8 cellular contexts compared by ENCODE assay signal in genomic region chr6:31776961-31777666, GRCh38. TPM values are rescaled to one million over a fixed set of nuclear protein-coding genes. Genes with fewer than 3 reads are reported as not detected.
DNase-seq lines count a peak whose midpoint lies in the region; ATAC-seq and TF ChIP-seq lines count a peak whose summit lies in the region.

A gene with protein sequence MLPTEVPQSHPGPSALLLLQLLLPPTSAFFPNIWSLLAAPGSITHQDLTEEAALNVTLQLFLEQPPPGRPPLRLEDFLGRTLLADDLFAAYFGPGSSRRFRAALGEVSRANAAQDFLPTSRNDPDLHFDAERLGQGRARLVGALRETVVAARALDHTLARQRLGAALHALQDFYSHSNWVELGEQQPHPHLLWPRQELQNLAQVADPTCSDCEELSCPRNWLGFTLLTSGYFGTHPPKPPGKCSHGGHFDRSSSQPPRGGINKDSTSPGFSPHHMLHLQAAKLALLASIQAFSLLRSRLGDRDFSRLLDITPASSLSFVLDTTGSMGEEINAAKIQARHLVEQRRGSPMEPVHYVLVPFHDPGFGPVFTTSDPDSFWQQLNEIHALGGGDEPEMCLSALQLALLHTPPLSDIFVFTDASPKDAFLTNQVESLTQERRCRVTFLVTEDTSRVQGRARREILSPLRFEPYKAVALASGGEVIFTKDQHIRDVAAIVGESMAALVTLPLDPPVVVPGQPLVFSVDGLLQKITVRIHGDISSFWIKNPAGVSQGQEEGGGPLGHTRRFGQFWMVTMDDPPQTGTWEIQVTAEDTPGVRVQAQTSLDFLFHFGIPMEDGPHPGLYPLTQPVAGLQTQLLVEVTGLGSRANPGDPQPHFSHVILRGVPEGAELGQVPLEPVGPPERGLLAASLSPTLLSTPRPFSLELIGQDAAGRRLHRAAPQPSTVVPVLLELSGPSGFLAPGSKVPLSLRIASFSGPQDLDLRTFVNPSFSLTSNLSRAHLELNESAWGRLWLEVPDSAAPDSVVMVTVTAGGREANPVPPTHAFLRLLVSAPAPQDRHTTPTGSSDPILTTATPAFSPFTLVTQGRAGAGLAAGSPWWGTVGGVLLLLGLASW (minus strand): TSS chr6:31777328. CDS start chr6:31776779, 549 bp downstream.

- TF ChIP-seq CTCF in GM12864 (IDR thresholded peaks at IDR 0.05; ENCODE audit: low read depth, low read length, missing control alignments) (peak; percentile 8), lung (IDR thresholded peaks at IDR 0.05; ENCODE audit: control extremely low read depth, extremely low read depth) (no peak), sigmoid colon (IDR thresholded peaks at IDR 0.05) (no peak)

- no peak for TF ChIP-seq EP300 in sigmoid colon (IDR thresholded peaks at IDR 0.05)

- ATAC-seq in HG02938 (IDR thresholded peaks at IDR 0.05; ENCODE audit: unreplicated experiment): peak; percentile 62
- peak; percentile 63 for ATAC-seq in lung (ENCODE audit: insufficient read depth, low FRiP score)

- H3K36me3 ChIP-seq in lung (ENCODE audit: control insufficient read depth in 2 of 2, insufficient read depth in 2 of 2, low read length in 2 of 2) (peaks cover 19 to 33% of the 10 kb centered on the region in 2 donors), sigmoid colon (peaks cover 3 to 37% (median 30%) of the 10 kb centered on the region in 4 donors)

- 11 to 17% methylated on average over 15 of the region's 15 CpGs for WGBS in lung, 2 donors
- WGBS in sigmoid colon, 2 donors: 9 to 14% methylated on average over 15 of the region's 15 CpGs

- H3K27ac ChIP-seq in cingulate gyrus (ENCODE audit: low read depth, low read length) (peak within 1 kb of the TSS; percentile 19), lung (ENCODE audit: low read depth in 1 of 2, low read length in 1 of 2) (peak within 1 kb of the TSS; percentile 49 to 57), sigmoid colon (peak within 1 kb of the TSS in 1 of 4 donors; percentile 5)

- intact Hi-C loops in sigmoid colon (cut with DNase I): no loop called here

- no peak for TF ChIP-seq POLR2A in sigmoid colon (IDR thresholded peaks at IDR 0.05)

- H3K4me1 ChIP-seq in lung (ENCODE audit: control insufficient read depth in 2 of 2, insufficient read depth in 2 of 2, low read length in 2 of 2) (peaks cover 0 to 9% of the 10 kb centered on the region in 2 donors), sigmoid colon (peaks cover 0 to 10% (median 10%) of the 10 kb centered on the region in 4 donors)

- no peak within 1 kb of the TSS for H3K4me3 ChIP-seq in GM12864 (ENCODE audit: low read depth, low read length)
- no peak within 1 kb of the TSS for H3K4me3 ChIP-seq in lung
- H3K4me3 ChIP-seq in sigmoid colon: no peak within 1 kb of the TSS

- DNase-seq in GM12864 (ENCODE audit: low read depth): peak; percentile 75
- peak; percentile 69 for DNase-seq in NCI-H2227 (lab: John Stamatoyannopoulos, UW; ENCODE audit: unreplicated experiment)
- peak; percentile 77 to 83 for DNase-seq in activated CD4-positive, alpha-beta T cell treated with anti-CD3 and anti-CD28 coated beads for 4 hours
- peak; percentile 78 for DNase-seq in lung (ENCODE audit: low spot score)
- peak; percentile 52 for DNase-seq in stimulated activated CD8-positive, alpha-beta memory T cell treated with anti-CD3 and anti-CD28 coated beads, Interleukin-15, amount 100 ng/mL, for 24 hours (ENCODE audit: low read depth)
- DNase-seq in sigmoid colon: no peak

- no peaks in the 10 kb centered on the region for H3K9me3 ChIP-seq in lung (ENCODE audit: control insufficient read depth in 2 of 2, insufficient read depth in 1 of 2, low read length in 1 of 2)
- no peaks in the 10 kb centered on the region for H3K9me3 ChIP-seq in sigmoid colon

- H3K27me3 ChIP-seq in lung (ENCODE audit: control insufficient read depth, insufficient read depth) (no peaks in the 10 kb centered on the region), sigmoid colon (no peaks in the 10 kb centered on the region)

RNA-seq across cellular contexts. Expression of the gene that starts here (rescaled TPM):
- total RNA-seq in lung (10 to 100 TPM in 1 of 2 donors, 1 to 10 TPM in 1; 4.6 to 14.2 TPM), sigmoid colon (1 to 10 TPM in 1 of 4 donors, under 1 TPM in 2, not detected in 1; 0.14 to 3.9 (median 0.71) TPM)
- polyA plus RNA-seq in lung (1 to 10 TPM; 2.2 to 6.7 TPM), sigmoid colon (1 to 10 TPM; 2.8 to 6.0 (median 3.6) TPM)
